8 cellular contexts compared by ENCODE assay signal in the genomic region with DNA sequence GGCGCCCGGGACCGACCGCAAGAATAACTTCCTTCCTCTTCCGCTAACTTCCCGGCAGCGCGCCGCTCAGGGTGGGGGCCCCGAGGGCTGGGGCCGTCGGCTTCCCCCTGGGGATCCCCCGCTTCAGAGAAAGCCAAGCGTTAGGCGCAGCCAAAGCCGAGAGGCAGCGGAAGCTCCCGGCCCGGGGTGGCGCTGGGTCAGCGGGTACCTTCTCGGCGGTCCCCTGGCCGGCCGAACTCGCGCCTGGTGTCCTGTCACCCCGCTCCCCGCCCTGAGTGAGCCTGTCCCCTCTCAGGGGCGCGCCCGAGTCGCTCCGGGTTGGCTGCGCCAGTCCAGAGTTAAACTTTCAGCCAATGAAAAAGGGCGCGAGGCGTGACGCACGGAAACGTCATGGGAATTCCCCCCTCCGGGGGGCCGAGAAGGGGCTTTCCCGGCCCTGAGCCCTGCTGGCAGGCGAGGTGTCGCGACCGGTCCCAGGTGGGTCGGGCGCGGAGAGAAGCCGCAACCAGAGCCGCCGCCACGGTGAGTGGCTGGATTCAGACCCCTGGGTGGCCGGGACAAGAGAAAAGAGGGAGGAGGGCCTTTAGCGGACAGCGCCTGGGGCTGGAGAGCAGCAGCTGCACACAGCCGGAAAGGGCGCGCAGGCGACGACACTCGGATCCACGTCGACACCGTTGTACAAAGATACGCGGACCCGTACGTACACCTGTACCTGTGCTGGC. TPM values are rescaled to one million over a fixed set of nuclear protein-coding genes. Genes with fewer than 3 reads are reported as not detected.
A peak's percentile ranks its signal among the peaks of the same experiment; 100 is the strongest.
DNase-seq lines count a peak whose midpoint lies in the region; ATAC-seq and TF ChIP-seq lines count a peak whose summit lies in the region.

No MANE protein-coding gene starts in this region.

- H3K27me3 ChIP-seq in Panc1 (ENCODE audit: control insufficient read depth, insufficient read depth, low read length), result no peaks in the 10 kb centered on the region; the same call in 1 of the 2 replicates

- H3K36me3 ChIP-seq in Panc1 (ENCODE audit: control insufficient read depth, insufficient read depth, low read length), result peaks cover 2% of the 10 kb centered on the region; the same call in 1 of the 2 replicates

- peak; percentile 86 for TF ChIP-seq CTCF in Panc1 (IDR thresholded peaks at IDR 0.05)

- H3K4me3 ChIP-seq in Panc1 (ENCODE audit: low read depth in 2 of 2, low read length in 2 of 2), result peak overlapping the region; percentile 67 to 89

- intact Hi-C loops in Panc1 (cut with micrococcal nuclease; ENCODE audit: unreplicated experiment), result loop anchor here (5.0 kb wide), 1 partner anchor 162 kb away; no protein-coding TSS in a partner anchor

- peak; percentile 97 for DNase-seq in Caki2 (ENCODE audit: low read depth)
- peak; percentile 79 for DNase-seq in Panc1 (ENCODE audit: low read depth, low spot score)
- DNase-seq in activated T-helper 1 cell treated with Interleukin-2 at 50 U/mL for 16 hours (ENCODE audit: low read depth), result peak; percentile 95
- peak; percentile 93 for DNase-seq in fibroblast of gingiva (ENCODE audit: low read depth)
- peak; percentile 96 to 100 (median 99) for DNase-seq in naive thymus-derived CD8-positive, alpha-beta T cell
- peak; percentile 99 for DNase-seq in stimulated activated naive B cell treated with anti-CD40 and anti-IgM and Interleukin-4, amounts not matched to agents 10 μg/mL and 1 μg/mL and 100 μg/mL, for 72 hours

- peaks cover 23% of the 10 kb centered on the region for H3K4me1 ChIP-seq in Panc1 (ENCODE audit: control insufficient read depth, insufficient read depth, low read length)

- in situ Hi-C loops in Caki2 (cut with HindIII; ENCODE audit: low pct_unique_long_range_greater_than_20kb, low sequenced_read_pairs), result no loop called here
- in situ Hi-C loops in Panc1 (cut with HindIII; ENCODE audit: low pct_unique_long_range_greater_than_20kb, low sequenced_read_pairs), result no loop called here

- POLR2A ChIA-PET in Panc1 (lab: Charles Lee), result interaction anchor here (0.6 to 0.8 kb wide), 2 partner anchors 23 to 227 kb away, joined by 3 read pairs; no protein-coding TSS in a partner anchor
- POLR2A ChIA-PET in naive thymus-derived CD8-positive, alpha-beta T cell (lab: Charles Lee), result interaction anchor here (0.6 to 8.9 kb wide), 28 partner anchors 9 to 1058 kb away, joined by 3 to 102 read pairs (median 5); partner anchors contain the start of genes ACTR1A, C10orf95, CALHM2 and CUEDC2

- no peaks in the 10 kb centered on the region for H3K9me3 Mint-ChIP-seq in naive thymus-derived CD8-positive, alpha-beta T cell
- H3K9me3 Mint-ChIP-seq in stimulated activated naive B cell treated with anti-CD40 and anti-IgM and Interleukin-4, amounts not matched to agents 10 μg/mL and 1 μg/mL and 100 μg/mL, for 72 hours, result no peaks in the 10 kb centered on the region

- H3K4me3 Mint-ChIP-seq in naive thymus-derived CD8-positive, alpha-beta T cell, result peak overlapping the region; percentile 93 to 98 (median 96)
- H3K4me3 Mint-ChIP-seq in stimulated activated naive B cell treated with anti-CD40 and anti-IgM and Interleukin-4, amounts not matched to agents 10 μg/mL and 1 μg/mL and 100 μg/mL, for 72 hours, result peak overlapping the region; percentile 92 to 97

- H3K9me3 ChIP-seq in Panc1 (ENCODE audit: control insufficient read depth, insufficient read depth, low read depth, low read length), result no peaks in the 10 kb centered on the region

- CTCF ChIA-PET in Panc1 (lab: Charles Lee), result interaction anchor here (0.7 to 1.3 kb wide), 8 partner anchors 9 to 225 kb away, joined by 3 to 6 read pairs (median 3); no protein-coding TSS in a partner anchor

- ATAC-seq in GM19452 (IDR thresholded peaks at IDR 0.05; ENCODE audit: unreplicated experiment) (peak; percentile 81), HG03575 (IDR thresholded peaks at IDR 0.05; ENCODE audit: extremely low read depth, insufficient number of reproducible peaks, low FRiP score, unreplicated experiment) (peak; percentile 54), Panc1 (peak; percentile 92)
- peak; percentile 77 to 80 for ATAC-seq in naive thymus-derived CD8-positive, alpha-beta T cell
- ATAC-seq in stimulated activated naive B cell treated with anti-CD40 and anti-IgM and Interleukin-4, amounts not matched to agents 10 μg/mL and 1 μg/mL and 100 μg/mL, for 72 hours (replicated peaks), result peak; percentile 85

- BruUV-seq in Panc1 (replicated peaks; lab: Mats Ljungman, UMichigan), result no TSS peak

- H3K27ac Mint-ChIP-seq in naive thymus-derived CD8-positive, alpha-beta T cell, result peak overlapping the region; percentile 92 to 100 (median 100)
- peak overlapping the region; percentile 100 for H3K27ac Mint-ChIP-seq in stimulated activated naive B cell treated with anti-CD40 and anti-IgM and Interleukin-4, amounts not matched to agents 10 μg/mL and 1 μg/mL and 100 μg/mL, for 72 hours

- H3K27me3 Mint-ChIP-seq in naive thymus-derived CD8-positive, alpha-beta T cell, result no peaks in the 10 kb centered on the region
- no peaks in the 10 kb centered on the region for H3K27me3 Mint-ChIP-seq in stimulated activated naive B cell treated with anti-CD40 and anti-IgM and Interleukin-4, amounts not matched to agents 10 μg/mL and 1 μg/mL and 100 μg/mL, for 72 hours

- peaks cover 13 to 46% (median 41%) of the 10 kb centered on the region in 4 donors for H3K4me1 Mint-ChIP-seq in naive thymus-derived CD8-positive, alpha-beta T cell
- H3K4me1 Mint-ChIP-seq in stimulated activated naive B cell treated with anti-CD40 and anti-IgM and Interleukin-4, amounts not matched to agents 10 μg/mL and 1 μg/mL and 100 μg/mL, for 72 hours, result peaks cover 36 to 44% of the 10 kb centered on the region in 2 donors

- H3K27ac ChIP-seq in Panc1 (ENCODE audit: low read length), result peak overlapping the region; percentile 63

- H3K36me3 Mint-ChIP-seq in naive thymus-derived CD8-positive, alpha-beta T cell, result peaks cover 0 to 26% (median 0%) of the 10 kb centered on the region in 3 donors
- peaks cover 31 to 42% of the 10 kb centered on the region in 2 donors for H3K36me3 Mint-ChIP-seq in stimulated activated naive B cell treated with anti-CD40 and anti-IgM and Interleukin-4, amounts not matched to agents 10 μg/mL and 1 μg/mL and 100 μg/mL, for 72 hours

RNA-seq across cellular contexts. Expression of gene NFKB2, which starts 1.3 kb away (rescaled TPM):
- total RNA-seq in Caki2 (2014; rRNA removed; shearing (Covaris generic); ENCODE audit: low replicate concordance), result 47.8 and 50.8 TPM in 2 replicates
- total RNA-seq in Panc1 (2021; ENCODE audit: unreplicated experiment), result 105 TPM
- polyA plus RNA-seq in Panc1 (2012; ENCODE audit: insufficient read length), result 119 TPM
- 100 to 1,000 TPM; 111 to 123 TPM for total RNA-seq in naive thymus-derived CD8-positive, alpha-beta T cell
- 10 to 100 TPM in 1 of 3 donors, 1 to 10 TPM in 2; 6.1 to 14.6 (median 9.1) TPM for polyA plus RNA-seq in naive thymus-derived CD8-positive, alpha-beta T cell

RNA-seq across cellular contexts. Expression of gene PSD, which starts 24.3 kb away (rescaled TPM):
- 0.78 and 0.87 TPM in 2 replicates for total RNA-seq in Caki2 (2014; rRNA removed; shearing (Covaris generic); ENCODE audit: low replicate concordance)
- 2.4 TPM for total RNA-seq in Panc1 (2021; ENCODE audit: unreplicated experiment)
- 8.3 TPM for polyA plus RNA-seq in Panc1 (2012; ENCODE audit: insufficient read length)
- total RNA-seq in naive thymus-derived CD8-positive, alpha-beta T cell, result 10 to 100 TPM; 11.9 to 13.3 TPM
- polyA plus RNA-seq in naive thymus-derived CD8-positive, alpha-beta T cell, result 1 to 10 TPM; 4.9 to 5.9 (median 5.3) TPM

RNA-seq across cellular contexts. Expression of gene FBXL15, which starts 26.4 kb away (rescaled TPM):
- total RNA-seq in Caki2 (2014; rRNA removed; shearing (Covaris generic); ENCODE audit: low replicate concordance), result 18.6 and 28.2 TPM in 2 replicates
- total RNA-seq in Panc1 (2021; ENCODE audit: unreplicated experiment), result 7.9 TPM
- 17.0 TPM for polyA plus RNA-seq in Panc1 (2012; ENCODE audit: insufficient read length)
- 10 to 100 TPM; 18.7 to 21.1 TPM for total RNA-seq in naive thymus-derived CD8-positive, alpha-beta T cell
- polyA plus RNA-seq in naive thymus-derived CD8-positive, alpha-beta T cell, result 10 to 100 TPM; 26.8 to 35.5 (median 28.5) TPM

RNA-seq across cellular contexts. Expression of gene CUEDC2, which starts 38.1 kb away (rescaled TPM):
- total RNA-seq in Caki2 (2014; rRNA removed; shearing (Covaris generic); ENCODE audit: low replicate concordance), result 179 and 231 TPM in 2 replicates
- total RNA-seq in Panc1 (2021; ENCODE audit: unreplicated experiment), result 79.3 TPM
- polyA plus RNA-seq in Panc1 (2012; ENCODE audit: insufficient read length), result 128 TPM
- 10 to 100 TPM; 36.5 to 41.7 TPM for total RNA-seq in naive thymus-derived CD8-positive, alpha-beta T cell
- 10 to 100 TPM; 60.6 to 76.9 (median 70.8) TPM for polyA plus RNA-seq in naive thymus-derived CD8-positive, alpha-beta T cell

RNA-seq across cellular contexts. Expression of gene C10orf95, which starts 57.1 kb away (rescaled TPM):
- total RNA-seq in Caki2 (2014; rRNA removed; shearing (Covaris generic); ENCODE audit: low replicate concordance), result not detected in 2 replicates
- total RNA-seq in Panc1 (2021; ENCODE audit: unreplicated experiment), result 0.21 TPM
- 1.2 TPM for polyA plus RNA-seq in Panc1 (2012; ENCODE audit: insufficient read length)
- total RNA-seq in naive thymus-derived CD8-positive, alpha-beta T cell, result under 1 TPM; 0.52 to 0.73 TPM
- under 1 TPM; 0.68 to 0.97 (median 0.68) TPM for polyA plus RNA-seq in naive thymus-derived CD8-positive, alpha-beta T cell

Comparison
In these comparisons a context has a peak if more than half of its experiments do, and no peak if none do; other contexts are left out.
1. Peak in every context shown above with its lines: DNase-seq, ATAC-seq, H3K4me3 ChIP-seq and H3K27ac ChIP-seq.